In genomic region chr9:37144762-37145161, GRCh38 we compare ENCODE assay signal across 10 cellular contexts. TPM values are rescaled to one million over a fixed set of nuclear protein-coding genes. Genes with fewer than 3 reads are reported as not detected.
A peak's percentile ranks its signal among the peaks of the same experiment; 100 is the strongest.
DNase-seq lines count a peak whose midpoint lies in the region; ATAC-seq and TF ChIP-seq lines count a peak whose summit lies in the region.
"Had no signal": no experiment of that assay in that cellular context is flagged by ENCODE, and none has a peak within 500 bp of the region (broad histone marks: within the 10 kb centered on the region; RNA-seq: fewer than 3 reads in every experiment).

No MANE protein-coding gene starts in this region.

- H3K36me3 ChIP-seq in A673 (ENCODE audit: insufficient read depth, low read length, poor library complexity, severe bottlenecking): no peaks in the 10 kb centered on the region
- H3K36me3 ChIP-seq: gastroesophageal sphincter had no signal

- H3K4me1 ChIP-seq in A673 (ENCODE audit: insufficient read depth, low read length, poor library complexity, severe bottlenecking): peaks cover 91% of the 10 kb centered on the region
- H3K4me1 ChIP-seq: gastroesophageal sphincter, parathyroid adenoma had no signal

- CTCF ChIA-PET in A673 (lab: Charles Lee): no interaction called here

- TF ChIP-seq CTCF in A673 (conservative IDR thresholded peaks at IDR 0.05; ENCODE audit: low read depth, low read length) (no peak), astrocyte of the spinal cord (IDR thresholded peaks at IDR 0.05; ENCODE audit: low read depth, low read length) (no peak)

- H3K4me3 ChIP-seq in A673 (ENCODE audit: low read depth, low read length, poor library complexity, severe bottlenecking): no peak overlapping the region
- H3K4me3 ChIP-seq in astrocyte of the spinal cord (ENCODE audit: low read depth, low read length): no peak overlapping the region
- H3K4me3 ChIP-seq: gastroesophageal sphincter had no signal

- no peaks in the 10 kb centered on the region for H3K9me3 ChIP-seq in A673 (ENCODE audit: low read depth, low read length, poor library complexity, severe bottlenecking)
- H3K9me3 ChIP-seq: gastroesophageal sphincter had no signal

- intact Hi-C loops in A673 (cut with micrococcal nuclease; ENCODE audit: unreplicated experiment): loop anchor here (5.0 to 10.0 kb wide), 3 partner anchors 117 to 238 kb away; no protein-coding TSS in a partner anchor

- BruUV-seq in A673 (replicated peaks; lab: Mats Ljungman, UMichigan): no TSS peak

- no peaks in the 10 kb centered on the region for H3K27me3 ChIP-seq in A673 (replicated peaks; ENCODE audit: insufficient read depth, low read depth, low read length, poor library complexity)
- H3K27me3 ChIP-seq: gastroesophageal sphincter had no signal

- ATAC-seq in GM18861 (IDR thresholded peaks at IDR 0.05; ENCODE audit: unreplicated experiment) (peak; percentile 39), HG03354 (IDR thresholded peaks at IDR 0.05; ENCODE audit: poor library complexity, severe bottlenecking, unreplicated experiment) (peak; percentile 54), GM21526 (IDR thresholded peaks at IDR 0.05; ENCODE audit: low FRiP score, unreplicated experiment) (no peak)
- ATAC-seq: gastroesophageal sphincter had no signal

- in situ Hi-C loops in astrocyte of the spinal cord (cut with HindIII; ENCODE audit: low sequenced_read_pairs): no loop called here

- H3K27ac ChIP-seq in A673 (ENCODE audit: low read depth, low read length, poor library complexity, severe bottlenecking): peak overlapping the region; percentile 44
- H3K27ac ChIP-seq: gastroesophageal sphincter, parathyroid adenoma had no signal

- POLR2A ChIA-PET in A673 (lab: Charles Lee; ENCODE audit: low non-redundant PET): no interaction called here

- DNase-seq in A673 (ENCODE audit: low spot score): peak; percentile 42
- peak; percentile 42 for DNase-seq in astrocyte of the spinal cord (ENCODE audit: low read depth, low spot score)
- DNase-seq in SKM-1 treated with dmso at 0.1 percent for 144 hours (lab: John Stamatoyannopoulos, UW; ENCODE audit: unreplicated experiment): no peak
- no peak for DNase-seq in central memory CD4-positive, alpha-beta T cell
- no peak for DNase-seq in DMS53 (lab: John Stamatoyannopoulos, UW)

RNA-seq across cellular contexts. Expression of gene ZCCHC7, which starts 24.4 kb away (rescaled TPM):
- total RNA-seq in A673 (2021): 26.0 and 27.9 TPM in 2 replicates

Comparison
In these comparisons a context has a peak if more than half of its experiments do, and no peak if none do; other contexts are left out.
1. DNase-seq: peak in A673 (single experiment) and astrocyte of the spinal cord (single experiment); none in SKM-1 treated with dmso at 0.1 percent for 144 hours (single experiment), central memory CD4-positive, alpha-beta T cell (single experiment) and DMS53 (single experiment).